Comparison of ENCODE assay signal across 6 cellular contexts in the genomic region with DNA sequence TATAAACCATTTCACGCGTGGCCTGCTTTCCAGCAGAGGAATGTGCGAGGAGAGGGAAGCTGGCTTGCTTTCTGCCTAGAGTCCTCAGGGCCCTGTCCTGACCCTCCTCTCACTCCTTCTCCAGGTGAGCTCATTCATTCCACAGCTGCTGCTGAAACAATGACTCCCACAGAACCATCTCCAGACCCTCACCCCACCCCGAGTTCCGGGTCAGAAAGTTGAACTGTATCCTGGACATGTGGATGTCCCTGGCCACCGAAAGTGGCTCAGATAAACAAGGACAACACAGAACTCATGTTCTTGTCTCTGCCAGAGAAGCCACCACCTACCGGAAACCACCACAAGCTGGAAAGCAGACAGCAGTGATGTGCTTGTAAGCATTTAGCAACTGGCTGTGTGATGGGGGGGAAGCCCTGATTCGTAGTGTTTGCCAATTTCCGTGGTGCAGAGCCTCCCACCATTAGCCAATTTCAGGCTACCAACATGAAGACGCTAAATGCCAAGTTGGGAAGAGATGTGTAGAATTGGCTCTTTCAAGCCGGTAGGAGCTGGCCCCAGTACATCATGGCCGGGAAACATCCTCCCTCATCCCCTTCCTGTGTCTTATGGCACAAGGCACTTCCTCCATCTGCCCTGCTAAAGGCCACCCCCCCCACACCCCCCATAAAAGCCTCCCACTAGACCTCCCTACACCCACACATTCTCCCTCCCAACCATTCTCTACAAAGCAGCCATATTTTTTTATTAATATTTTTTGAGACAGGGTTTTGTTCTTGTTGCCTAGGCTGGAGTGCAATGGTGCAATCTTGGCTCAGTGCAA. TPM values are rescaled to one million over a fixed set of nuclear protein-coding genes. Genes with fewer than 3 reads are reported as not detected.
DNase-seq lines count a peak whose midpoint lies in the region; FAIRE-seq and TF ChIP-seq lines count a peak whose summit lies in the region.

No MANE protein-coding gene starts in this region.

- H3K9me3 ChIP-seq in kidney (ENCODE audit: control insufficient read depth in 1 of 2, low read length in 2 of 2): no peaks in the 10 kb centered on the region

- no peak overlapping the region for H3K9ac ChIP-seq in kidney (ENCODE audit: low read length in 2 of 2)

- no peaks in the 10 kb centered on the region for H3K36me3 ChIP-seq in kidney (ENCODE audit: control insufficient read depth in 1 of 2, insufficient read depth in 2 of 2, low read length in 2 of 2)

- H3K4me3 ChIP-seq in kidney (ENCODE audit: low read length in 2 of 2): peak overlapping the region in 1 of 2 donors; percentile 47

- no peak for FAIRE-seq in kidney (lab: Jason Lieb, UNC)

- no peak overlapping the region for H3K27ac ChIP-seq in kidney (ENCODE audit: low read depth in 2 of 2, low read length in 2 of 2)

- intact Hi-C loops in kidney (cut with DNase I): no loop called here

- H3K4me1 ChIP-seq in kidney (ENCODE audit: control insufficient read depth in 1 of 2, insufficient read depth in 1 of 2, low read depth in 1 of 2, low read length in 2 of 2): peaks cover 8 to 14% of the 10 kb centered on the region in 2 donors

- TF ChIP-seq CTCF in GM13976 (IDR thresholded peaks at IDR 0.05; ENCODE audit: borderline replicate concordance, control extremely low read depth, extremely low read depth, insufficient read depth, missing control alignments): no peak
- TF ChIP-seq CTCF in kidney (IDR thresholded peaks at IDR 0.05; ENCODE audit: borderline replicate concordance, extremely low read depth, insufficient read depth): no peak

- in situ Hi-C loops in GM13976 (cut with MboI; ENCODE audit: low sequenced_read_pairs, unreplicated experiment): no loop called here

- DNase-seq in NCI-H510A treated with DMSO at 0.1 percent for 48 hours (lab: John Stamatoyannopoulos, UW): peak; percentile 80
- DNase-seq in NCI-H510A (lab: John Stamatoyannopoulos, UW): no peak
- peak; percentile 37 for DNase-seq in activated naive CD4-positive, alpha-beta T cell treated with anti-CD3 and anti-CD28 coated beads, Interleukin-2, amount 50 U/mL, for 16 hours
- peak; percentile 57 for DNase-seq in pons (ENCODE audit: low spot score)
- no peak for DNase-seq in GM13976 (ENCODE audit: low spot score)
- DNase-seq in kidney: no peak

RNA-seq across cellular contexts. Expression of a gene that starts 5.0 kb away (rescaled TPM):
- not detected for total RNA-seq in kidney
- polyA plus RNA-seq in kidney (ENCODE audit: insufficient read depth, low read depth, low replicate concordance): not detected

RNA-seq across cellular contexts. Expression of a gene that starts 19.4 kb away (rescaled TPM):
- total RNA-seq in kidney: 48.0 TPM
- 58.2 TPM for polyA plus RNA-seq in kidney (ENCODE audit: insufficient read depth, low read depth, low replicate concordance)

RNA-seq across cellular contexts. Expression of a gene that starts 23.1 kb away (rescaled TPM):
- total RNA-seq in kidney: 21.9 TPM
- polyA plus RNA-seq in kidney (ENCODE audit: insufficient read depth, low read depth, low replicate concordance): 45.6 TPM

RNA-seq across cellular contexts. Expression of a gene that starts 24.3 kb away (rescaled TPM):
- total RNA-seq in kidney: 1,087 TPM
- 1,037 TPM for polyA plus RNA-seq in kidney (ENCODE audit: insufficient read depth, low read depth, low replicate concordance)

RNA-seq across cellular contexts. Expression of a gene that starts 27.1 kb away (rescaled TPM):
- not detected for total RNA-seq in kidney
- not detected for polyA plus RNA-seq in kidney (ENCODE audit: insufficient read depth, low read depth, low replicate concordance)

Comparison
In these comparisons a context has a peak if more than half of its experiments do, and no peak if none do; other contexts are left out.
1. DNase-seq: peak in NCI-H510A treated with DMSO at 0.1 percent for 48 hours (single experiment), activated naive CD4-positive, alpha-beta T cell treated with anti-CD3 and anti-CD28 coated beads, Interleukin-2, amount 50 U/mL, for 16 hours (single experiment) and pons (single experiment); none in NCI-H510A (single experiment), GM13976 (single experiment) and kidney (single experiment).